Comparison of ENCODE assay signal across 9 cellular contexts in the genomic region with DNA sequence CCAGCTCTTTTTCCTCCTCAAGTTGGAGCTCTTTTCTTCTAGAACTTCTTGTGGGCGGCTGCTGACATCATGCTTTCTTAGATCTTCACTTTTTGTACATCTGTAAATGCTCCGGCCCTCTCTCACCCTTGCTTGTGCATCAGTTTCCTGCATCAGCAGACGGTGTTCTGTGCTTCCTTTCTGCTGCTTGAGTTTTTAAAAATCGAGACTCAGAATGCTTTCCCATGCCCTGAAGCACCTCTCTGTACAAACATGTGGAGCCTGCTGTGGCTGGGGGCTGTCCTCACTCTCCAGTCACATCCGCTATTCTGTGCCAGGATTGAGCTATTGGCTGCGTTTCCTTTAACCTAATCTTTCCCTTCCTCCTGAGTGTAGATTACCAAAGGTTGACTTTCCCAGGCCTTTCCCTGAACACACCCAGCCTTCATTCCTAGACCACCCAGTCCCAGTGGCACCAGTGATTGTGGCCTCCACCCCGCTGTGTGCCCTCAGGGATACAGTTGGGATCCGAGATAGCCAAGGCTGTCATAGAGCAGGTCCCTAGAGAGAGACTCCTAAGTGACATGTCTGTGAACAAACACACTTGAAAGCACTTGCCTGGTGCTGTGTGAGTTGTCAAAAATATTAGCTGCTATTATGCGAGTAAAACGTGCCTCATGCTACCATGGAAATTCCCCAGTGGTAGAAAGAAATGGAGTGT. TPM values are rescaled to one million over a fixed set of nuclear protein-coding genes. Genes with fewer than 3 reads are reported as not detected.
DNase-seq lines count a peak whose midpoint lies in the region; ATAC-seq, FAIRE-seq and TF ChIP-seq lines count a peak whose summit lies in the region.
"Had no signal": no experiment of that assay in that cellular context is flagged by ENCODE, and none has a peak within 500 bp of the region (broad histone marks: within the 10 kb centered on the region; RNA-seq: fewer than 3 reads in every experiment).

No MANE protein-coding gene starts in this region.

- DNase-seq in NCI-H1436 (lab: John Stamatoyannopoulos, UW): peak; percentile 40
- DNase-seq in NCI-H1436 treated with DMSO at 0.1 percent for 48 hours (lab: John Stamatoyannopoulos, UW): no peak
- no peak for DNase-seq in GM12878 (ENCODE audit: low read depth, low spot score)
- no peak for DNase-seq in memory B cell (ENCODE audit: low spot score in 2 of 2)
- no peak for DNase-seq in type B pancreatic cell (ENCODE audit: extremely low spot score, unreplicated experiment)
- DNase-seq in SKM-1 treated with dmso at 0.1 percent for 144 hours (lab: John Stamatoyannopoulos, UW; ENCODE audit: unreplicated experiment): no peak

- H3K79me2 ChIP-seq in GM12878 (ENCODE audit: control insufficient read depth, insufficient read depth, low read length): no peaks in the 10 kb centered on the region; the same call in 1 of the 2 replicates

- H3K36me3 Mint-ChIP-seq in memory B cell: peaks cover 21% of the 10 kb centered on the region
- H3K36me3 Mint-ChIP-seq in type B pancreatic cell: peaks cover 30% of the 10 kb centered on the region

- no peak for TF ChIP-seq CTCF in GM12878 (IDR thresholded peaks at IDR 0.05 in 2 of 3, conservative IDR thresholded peaks at IDR 0.05 in 1 of 3; ENCODE audit: control insufficient read depth in 2 of 3, extremely low read depth in 1 of 3, insufficient read depth in 1 of 3, low read depth in 3 of 3, low read length in 3 of 3)
- no peak for TF ChIP-seq CTCF in type B pancreatic cell (conservative IDR thresholded peaks at IDR 0.05)

- SMC1A ChIA-PET in GM12878 (lab: Charles Lee; ENCODE audit: uncharacterized antibody, unreplicated experiment): interaction anchor here (1.9 kb wide), 1 partner anchor 18 kb away, joined by 7 read pairs; no protein-coding TSS in a partner anchor

- H3K9me3 ChIP-seq in GM12878 (replicated peaks; ENCODE audit: control insufficient read depth, insufficient read depth, low read length) (no peaks in the 10 kb centered on the region), subcutaneous abdominal adipose tissue (ENCODE audit: control insufficient read depth in 5 of 5, low read length in 5 of 5) (no peaks in the 10 kb centered on the region)
- H3K9me3 ChIP-seq: A549 had no signal

- H3K27me3 Mint-ChIP-seq in memory B cell (no peaks in the 10 kb centered on the region), type B pancreatic cell (no peaks in the 10 kb centered on the region)

- no TSS peak for BruUV-seq in GM12878 (replicated peaks; lab: Mats Ljungman, UMichigan)

- no peak overlapping the region for H3K4me3 ChIP-seq in GM12878
- H3K4me3 ChIP-seq in subcutaneous abdominal adipose tissue (ENCODE audit: low read depth in 1 of 5, low read length in 5 of 5): no peak overlapping the region
- H3K4me3 ChIP-seq: A549 had no signal

- H3K27ac ChIP-seq in GM12878 (ENCODE audit: control insufficient read depth, insufficient read depth) (peak overlapping the region; percentile 73), subcutaneous abdominal adipose tissue (ENCODE audit: low read depth, low read length) (peak overlapping the region; percentile 56)
- H3K27ac ChIP-seq: A549 had no signal

- H3K4me1 ChIP-seq in GM12878 (ENCODE audit: control insufficient read depth, insufficient read depth, low read length) (peaks cover 20% of the 10 kb centered on the region), subcutaneous abdominal adipose tissue (ENCODE audit: control insufficient read depth in 5 of 5, insufficient read depth in 5 of 5, low read length in 5 of 5) (peaks cover 4 to 26% (median 18%) of the 10 kb centered on the region in 5 donors)
- H3K4me1 ChIP-seq: A549 had no signal

- H3K27me3 ChIP-seq in GM12878 (replicated peaks in 1 of 2; ENCODE audit: control insufficient read depth in 2 of 2, insufficient read depth in 2 of 2, low read length in 1 of 2) (no peaks in the 10 kb centered on the region), subcutaneous abdominal adipose tissue (ENCODE audit: control insufficient read depth in 5 of 5, insufficient read depth in 4 of 5, low read length in 5 of 5) (no peaks in the 10 kb centered on the region)

- H2AFZ ChIP-seq in GM12878 (ENCODE audit: control insufficient read depth, low read depth, low read length): 0 out of 2 replicates have a peak overlapping the region, but pooled peaks have one; percentile 10

- H3K4me1 Mint-ChIP-seq in memory B cell (peaks cover 16% of the 10 kb centered on the region), type B pancreatic cell (ENCODE audit: unreplicated experiment) (peaks cover 11% of the 10 kb centered on the region)

- no peak for TF ChIP-seq POLR2A in GM12878 (IDR thresholded peaks at IDR 0.05; ENCODE audit: low read depth, low read length)

- no peaks in the 10 kb centered on the region for H4K20me1 ChIP-seq in GM12878 (ENCODE audit: control insufficient read depth, insufficient read depth)

- in situ Hi-C loops in GM12878 (cut with MboI): no loop called here

- peaks cover 2 to 11% of the 10 kb centered on the region in 2 experiments; a peak in 3 of 4 replicates for H3K36me3 ChIP-seq in GM12878 (ENCODE audit: control insufficient read depth in 2 of 2, insufficient read depth in 2 of 2, low read length in 1 of 2)
- H3K36me3 ChIP-seq in subcutaneous abdominal adipose tissue (ENCODE audit: control insufficient read depth in 5 of 5, insufficient read depth in 5 of 5, low read length in 5 of 5): peaks cover 0 to 30% (median 18%) of the 10 kb centered on the region in 5 donors

- WGBS in GM12878 (ENCODE audit: insufficient coverage, insufficient replicate concordance, low lambda C conversion rate, missing lambda C conversion rate): 34% methylated on average over 10 of the region's 10 CpGs

- H3K4me2 ChIP-seq in GM12878 (ENCODE audit: control insufficient read depth, insufficient read depth): peak overlapping the region; percentile 1; the same call in 1 of the 2 replicates
- H3K4me2 ChIP-seq: A549 had no signal

- peak overlapping the region; percentile 35 for H3K27ac Mint-ChIP-seq in memory B cell
- H3K27ac Mint-ChIP-seq in type B pancreatic cell: no peak overlapping the region

- POLR2A ChIA-PET in GM12878 (lab: Charles Lee): interaction anchor here (0.7 to 1.0 kb wide), 2 partner anchors 18 to 41 kb away, joined by 3 to 4 read pairs; no protein-coding TSS in a partner anchor

- H3K4me3 Mint-ChIP-seq in memory B cell (no peak overlapping the region), type B pancreatic cell (no peak overlapping the region)

- no peak for TF ChIP-seq EP300 in GM12878 (IDR thresholded peaks at IDR 0.05; ENCODE audit: borderline replicate concordance in 1 of 2, control insufficient read depth in 1 of 2, low read depth in 2 of 2, low read length in 2 of 2)

- peak; percentile 34; the same call in 2 of the 3 replicates for ATAC-seq in GM12878
- no peak for ATAC-seq in memory B cell (ENCODE audit: low read depth)
- ATAC-seq in HG03135 (IDR thresholded peaks at IDR 0.05; ENCODE audit: unreplicated experiment): no peak
- ATAC-seq: A549 had no signal

- CTCF ChIA-PET in GM12878 (lab: Yijun Ruan, JAX): no interaction called here

- FAIRE-seq in GM12878 (lab: Jason Lieb, UNC): peak; percentile 61
- FAIRE-seq: A549 had no signal

- TF ChIP-seq RAD21 in GM12878 (IDR thresholded peaks at IDR 0.05; ENCODE audit: insufficient read depth, low read depth, low read length): peak; percentile 25; the same call in 1 of the 2 replicates

- H3K9ac ChIP-seq in GM12878 (ENCODE audit: control insufficient read depth, insufficient read depth, low read length): no peak overlapping the region; the same call in 1 of the 2 replicates
- H3K9ac ChIP-seq in subcutaneous abdominal adipose tissue (ENCODE audit: low read length in 5 of 5): no peak overlapping the region

- RAD21 ChIA-PET in GM12878 (lab: Charles Lee; ENCODE audit: unreplicated experiment): interaction anchor here (0.6 to 0.9 kb wide), 2 partner anchors 18 to 41 kb away, joined by 3 read pairs; no protein-coding TSS in a partner anchor

- H3K9me3 Mint-ChIP-seq in memory B cell: no peaks in the 10 kb centered on the region
- no peaks in the 10 kb centered on the region for H3K9me3 Mint-ChIP-seq in type B pancreatic cell

- intact Hi-C loops in GM12878 (cut with micrococcal nuclease; ENCODE audit: unreplicated experiment): loop anchor here (5.0 kb wide), 1 partner anchor 33 kb away; no protein-coding TSS in a partner anchor

TF ChIP-seq in GM12878, 131 proteins besides CTCF, POLR2A, EP300 and RAD21 (continues in another document):
- TF ChIP-seq CREM (IDR thresholded peaks at IDR 0.05; ENCODE audit: low read depth) (peak; percentile 43; the same call in 1 of the 2 replicates), ZNF622 (IDR thresholded peaks at IDR 0.05) (no peak), JUND (IDR thresholded peaks at IDR 0.05; ENCODE audit: low read depth, low read length) (no peak), NR2C2 (IDR thresholded peaks at IDR 0.05; ENCODE audit: borderline replicate concordance, control insufficient read depth, insufficient read length, low read depth) (no peak), ZNF207 (IDR thresholded peaks at IDR 0.05; ENCODE audit: borderline replicate concordance) (no peak), MEF2B (IDR thresholded peaks at IDR 0.05; ENCODE audit: partially characterized antibody, poor library complexity, severe bottlenecking) (peak; percentile 73), TCF7 (IDR thresholded peaks at IDR 0.05; ENCODE audit: borderline replicate concordance) (0 out of 2 replicates have a peak, but pooled peaks have one; percentile 29)

RNA-seq across cellular contexts. Expression of a gene that starts 41.9 kb away (rescaled TPM):
- total RNA-seq in GM12878 (2013; cell fraction: nucleolus; rRNA removed): 48.2 and 58.3 TPM in 2 replicates
- 55.0 and 59.8 TPM in 2 replicates for total RNA-seq in GM12878 (2014; rRNA removed)
- total RNA-seq in GM12878 (2014; rRNA removed; fragmentation: Illumina TruSeq; extraction: Trizol): 29.1 and 29.8 TPM in 2 replicates
- total RNA-seq in GM12878 (2021): 62.9 and 64.8 TPM in 2 replicates
- 29.9 TPM for polyA plus RNA-seq in GM12878 (2011; ENCODE audit: low read depth)
- polyA plus RNA-seq in GM12878 (2011; rRNA removed): 27.9 and 42.0 TPM in 2 replicates
- polyA plus RNA-seq in GM12878 (2011; cell fraction: cytosol; rRNA removed): 41.0 and 63.7 TPM in 2 replicates
- 126 and 142 TPM in 2 replicates for polyA plus RNA-seq in GM12878 (2011; cell fraction: nucleus; rRNA removed)
- 48.8 and 57.0 TPM in 2 replicates for polyA plus RNA-seq in GM12878 (2012)
- 7.1 and 21.4 TPM in 2 replicates for polyA plus RNA-seq in GM12878 (2014; fragmentation: Illumina TruSeq; extraction: Trizol)
- polyA plus RNA-seq in GM12878 (2014; fragmentation: Nextera tagmentation; extraction: Ambion mirVana): 1 to 10 TPM; 1.4 to 3.4 TPM
- polyA plus RNA-seq in GM12878 (2014; rRNA removed): 64.9 and 68.5 TPM in 2 replicates
- 10 to 100 TPM; 49.1 to 59.0 TPM for polyA plus RNA-seq in GM12878 (2016; fragmentation: Nextera tagmentation; extraction: Ambion mirVana)
- polyA minus RNA-seq in GM12878 (2011; rRNA and poly(A)+ RNA removed): 19.1 and 31.1 TPM in 2 replicates
- 13.6 and 13.8 TPM in 2 replicates for polyA minus RNA-seq in GM12878 (2011; cell fraction: cytosol; rRNA and poly(A)+ RNA removed)
- 17.2 and 30.8 TPM in 2 replicates for polyA minus RNA-seq in GM12878 (2011; cell fraction: nucleus; rRNA and poly(A)+ RNA removed)
- 25.3 and 26.1 TPM in 2 replicates for total RNA-seq in type B pancreatic cell (ENCODE audit: low replicate concordance)
